15 cellular contexts compared by ENCODE assay signal in genomic region chr3:183114779-183115178, GRCh38. TPM values are rescaled to one million over a fixed set of nuclear protein-coding genes. Genes with fewer than 3 reads are reported as not detected.
A peak's percentile ranks its signal among the peaks of the same experiment; 100 is the strongest.
DNase-seq lines count a peak whose midpoint lies in the region; ATAC-seq and TF ChIP-seq lines count a peak whose summit lies in the region.
"Had no signal": no experiment of that assay in that cellular context is flagged by ENCODE, and none has a peak within 500 bp of the region (broad histone marks: within the 10 kb centered on the region; RNA-seq: fewer than 3 reads in every experiment).

No MANE protein-coding gene starts in this region.

- H3K27me3 ChIP-seq in Panc1 (ENCODE audit: control insufficient read depth, insufficient read depth, low read length) (peaks cover 10% of the 10 kb centered on the region), iPS-15b (ENCODE audit: control insufficient read depth, insufficient read depth, low read length) (peaks cover 11% of the 10 kb centered on the region)

- H3K9ac ChIP-seq in iPS-15b (ENCODE audit: low read depth, low read length) = no peak overlapping the region

- no TSS peak for BruUV-seq in Panc1 (replicated peaks; lab: Mats Ljungman, UMichigan)

- intact Hi-C loops in Panc1 (cut with micrococcal nuclease; ENCODE audit: unreplicated experiment) = no loop called here

- peak; percentile 20; the same call in 1 of the 2 replicates for ATAC-seq in Panc1
- ATAC-seq in T-helper 17 cell = no peak
- ATAC-seq in HG02623 (IDR thresholded peaks at IDR 0.05; ENCODE audit: unreplicated experiment) = no peak

- H3K9me3 ChIP-seq in Panc1 (ENCODE audit: control insufficient read depth, insufficient read depth, low read depth, low read length) = no peaks in the 10 kb centered on the region
- no peaks in the 10 kb centered on the region for H3K9me3 ChIP-seq in iPS-15b (ENCODE audit: control insufficient read depth, insufficient read depth, low read length)
- no peaks in the 10 kb centered on the region for H3K9me3 ChIP-seq in T-helper 17 cell (ENCODE audit: control insufficient read depth, low read length, poor library complexity, severe bottlenecking)
- H3K9me3 ChIP-seq: tibial artery had no signal

- in situ Hi-C loops in Panc1 (cut with HindIII; ENCODE audit: low pct_unique_long_range_greater_than_20kb, low sequenced_read_pairs) = no loop called here

- H3K27ac Mint-ChIP-seq in T-helper 17 cell = no peak overlapping the region
- H3K27ac Mint-ChIP-seq: immature natural killer cell had no signal

- H3K36me3 Mint-ChIP-seq in T-helper 17 cell (ENCODE audit: low read depth) = no peaks in the 10 kb centered on the region
- H3K36me3 Mint-ChIP-seq: immature natural killer cell had no signal

- no peak for TF ChIP-seq CTCF in Panc1 (IDR thresholded peaks at IDR 0.05)

- DNase-seq in DMS79 treated with DMSO at 0.1 percent for 48 hours (lab: John Stamatoyannopoulos, UW) (peak; percentile 69), NCI-H1105 treated with DMSO at 0.1 percent for 48 hours (lab: John Stamatoyannopoulos, UW) (peak; percentile 62), Panc1 (ENCODE audit: low read depth, low spot score) (no peak), T-helper 17 cell (no peak), NCI-H1048 (lab: John Stamatoyannopoulos, UW) (no peak), pons (ENCODE audit: low spot score) (no peak)
- DNase-seq: activated naive CD4-positive, alpha-beta T cell treated with Interleukin-2 at 50 U/mL for 16 hours; effector memory CD4-positive, alpha-beta T cell; immature natural killer cell; stimulated activated CD4-positive, alpha-beta T cell treated with anti-CD3 and anti-CD28 coated beads, Interleukin-2, amount 100 ng/mL, for 48 hours; tibial artery; WERI-Rb-1 had no signal

- H3K36me3 ChIP-seq in Panc1 (ENCODE audit: control insufficient read depth, insufficient read depth, low read length) (no peaks in the 10 kb centered on the region), iPS-15b (ENCODE audit: control insufficient read depth, insufficient read depth, low read length) (no peaks in the 10 kb centered on the region)
- H3K36me3 ChIP-seq: BE2C, tibial artery, WERI-Rb-1 had no signal

- H3K4me3 ChIP-seq in Panc1 (ENCODE audit: low read depth in 2 of 2, low read length in 2 of 2) (no peak overlapping the region), iPS-15b (ENCODE audit: low read depth, low read length) (peak overlapping the region; percentile 35)
- H3K4me3 ChIP-seq: tibial artery had no signal

- H3K27ac ChIP-seq in Panc1 (ENCODE audit: low read length) = no peak overlapping the region
- H3K27ac ChIP-seq: tibial artery, WERI-Rb-1 had no signal

- POLR2A ChIA-PET in Panc1 (lab: Charles Lee) = no interaction called here

- H3K4me1 Mint-ChIP-seq in T-helper 17 cell = peaks cover 2% of the 10 kb centered on the region

- H3K4me1 ChIP-seq in Panc1 (ENCODE audit: control insufficient read depth, insufficient read depth, low read length) (0 out of 2 replicates have a peak, but pooled peaks cover 3% of the 10 kb centered on the region), iPS-15b (ENCODE audit: control insufficient read depth, insufficient read depth, low read length) (peaks cover 15% of the 10 kb centered on the region)
- H3K4me1 ChIP-seq: tibial artery had no signal

- CTCF ChIA-PET in Panc1 (lab: Charles Lee) = no interaction called here

- peaks cover 21% of the 10 kb centered on the region for H3K27me3 Mint-ChIP-seq in T-helper 17 cell

- no peak overlapping the region for H3K4me3 Mint-ChIP-seq in T-helper 17 cell
- H3K4me3 Mint-ChIP-seq: immature natural killer cell had no signal

RNA-seq across cellular contexts. Expression of gene MCCC1, which starts 15.5 kb away (rescaled TPM):
- total RNA-seq in Panc1 (2021; ENCODE audit: unreplicated experiment) (24.2 TPM), T-helper 17 cell (10 to 100 TPM; 17.5 to 17.6 TPM)
- 28.0 TPM for polyA plus RNA-seq in Panc1 (2012; ENCODE audit: insufficient read length)

RNA-seq across cellular contexts. Expression of gene LAMP3, which starts 47.8 kb away (rescaled TPM):
- 3.1 TPM for total RNA-seq in Panc1 (2021; ENCODE audit: unreplicated experiment)
- polyA plus RNA-seq in Panc1 (2012; ENCODE audit: insufficient read length) = 1.7 TPM
- total RNA-seq in T-helper 17 cell = 1 to 10 TPM; 1.9 to 2.0 TPM

Comparison
In these comparisons a context has a peak if more than half of its experiments do, and no peak if none do; other contexts are left out.
1. DNase-seq: peak in DMS79 treated with DMSO at 0.1 percent for 48 hours (single experiment) and NCI-H1105 treated with DMSO at 0.1 percent for 48 hours (single experiment); none in Panc1 (single experiment), T-helper 17 cell (0 of 3), NCI-H1048 (single experiment) and pons (single experiment).